24 cellular contexts compared by ENCODE assay signal in the genomic region with DNA sequence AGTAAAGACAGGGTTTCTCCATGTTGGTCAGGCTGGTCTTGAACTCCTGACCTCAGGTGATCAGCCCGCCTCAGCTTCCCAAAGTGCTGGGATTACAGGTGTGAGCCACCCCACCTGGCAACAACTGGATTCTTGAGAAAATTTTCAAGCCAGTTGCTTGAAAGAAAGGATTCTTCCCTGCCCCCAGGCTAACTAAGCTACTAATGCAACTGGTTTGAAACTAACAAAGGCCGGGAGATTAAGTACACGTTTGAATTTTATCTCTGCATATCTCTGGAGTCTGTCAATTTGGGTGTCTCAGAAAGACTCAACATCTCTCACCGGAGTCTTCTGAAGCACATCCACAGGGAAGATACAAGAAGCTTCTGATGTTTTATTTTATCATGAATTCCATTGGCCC.
"Had no signal": no experiment of that assay in that cellular context is flagged by ENCODE, and none has a peak within 500 bp of the region (broad histone marks: within the 10 kb centered on the region; RNA-seq: fewer than 3 reads in every experiment).

No MANE protein-coding gene starts in this region.

- H3K4me1 Mint-ChIP-seq: immature natural killer cell, mesothelial cell of epicardium had no signal

- H3K9me3 Mint-ChIP-seq: dendritic cell treated with granulocyte-macrophage colony-stimulating factor and Interleukin-4, amounts not matched to agents 40 ng/mL and 50 ng/mL, for 4 days; immature natural killer cell; nephron progenitor cell; stimulated activated effector memory CD8-positive, alpha-beta T cell treated with anti-CD3 and anti-CD28 coated beads, Interleukin-12 subunit alpha, Interleukin-12 subunit beta, amount 100 ng/mL, for 72 hours had no signal

- H3K36me3 Mint-ChIP-seq: memory B cell; mesothelial cell of epicardium; stimulated activated effector memory CD8-positive, alpha-beta T cell treated with anti-CD3 and anti-CD28 coated beads, Interleukin-12 subunit alpha, Interleukin-12 subunit beta, amount 100 ng/mL, for 72 hours; type B pancreatic cell had no signal

- H3K4me1 ChIP-seq: prostate gland, sigmoid colon, testis, tibial artery had no signal

- H3K9me3 ChIP-seq: mucosa of descending colon, prostate gland, right atrium auricular region, sigmoid colon, testis, tibial artery had no signal

- H3K36me3 ChIP-seq: prostate gland, right atrium auricular region, sigmoid colon, tibial artery had no signal

- DNase-seq: effector memory CD4-positive, alpha-beta T cell; hypothalamus; immature natural killer cell; islet precursor cell; kidney glomerular epithelial cell; mucosa of descending colon; naive thymus-derived CD4-positive, alpha-beta T cell; nephron progenitor cell; nucleus accumbens; sigmoid colon; stimulated activated CD4-positive, alpha-beta T cell treated with anti-CD3 and anti-CD28 coated beads, Interleukin-2, amount 100 ng/mL, for 24 hours; stimulated activated CD4-positive, alpha-beta T cell treated with anti-CD3 and anti-CD28 coated beads, Interleukin-4, amount 100 ng/mL, for 24 hours; stimulated activated naive CD8-positive, alpha-beta T cell treated with anti-CD3 and anti-CD28 coated beads, Interleukin-15, Interleukin-2, amounts not matched to agents 100 U/mL and 50 U/mL, for 24 hours; substantia nigra; testis; tibial artery had no signal

- H3K27me3 Mint-ChIP-seq: memory B cell had no signal

- H3K27ac ChIP-seq: prostate gland, right atrium auricular region, sigmoid colon, testis, tibial artery had no signal

- H3K27ac Mint-ChIP-seq: dendritic cell treated with granulocyte-macrophage colony-stimulating factor and Interleukin-4, amounts not matched to agents 40 ng/mL and 50 ng/mL, for 4 days; memory B cell; mesothelial cell of epicardium; nephron progenitor cell; stimulated activated effector memory CD8-positive, alpha-beta T cell treated with anti-CD3 and anti-CD28 coated beads, Interleukin-12 subunit alpha, Interleukin-12 subunit beta, amount 100 ng/mL, for 72 hours; type B pancreatic cell had no signal

- H3K4me3 ChIP-seq: lung, mucosa of descending colon, prostate gland, right atrium auricular region, sigmoid colon, testis, tibial artery had no signal

- H3K4me3 Mint-ChIP-seq: dendritic cell treated with granulocyte-macrophage colony-stimulating factor and Interleukin-4, amounts not matched to agents 40 ng/mL and 50 ng/mL, for 4 days; immature natural killer cell; memory B cell; mesothelial cell of epicardium; nephron progenitor cell; stimulated activated effector memory CD8-positive, alpha-beta T cell treated with anti-CD3 and anti-CD28 coated beads, Interleukin-12 subunit alpha, Interleukin-12 subunit beta, amount 100 ng/mL, for 72 hours; type B pancreatic cell had no signal

- ATAC-seq: mucosa of descending colon; naive thymus-derived CD4-positive, alpha-beta T cell; stimulated activated effector memory CD8-positive, alpha-beta T cell treated with anti-CD3 and anti-CD28 coated beads, Interleukin-12 subunit alpha, Interleukin-12 subunit beta, amount 100 ng/mL, for 72 hours; stimulated activated naive CD8-positive, alpha-beta T cell treated with anti-CD3 and anti-CD28 coated beads, Interleukin-15, Interleukin-2, amounts not matched to agents 100 U/mL and 50 U/mL, for 24 hours had no signal

- H3K27me3 ChIP-seq: right atrium auricular region, sigmoid colon, testis had no signal
